Comparison of ENCODE assay signal across 29 cellular contexts in genomic region chr22:50320116-50320515, GRCh38.
"Had no signal": no experiment of that assay in that cellular context is flagged by ENCODE, and none has a peak within 500 bp of the region (broad histone marks: within the 10 kb centered on the region; RNA-seq: fewer than 3 reads in every experiment).

No MANE protein-coding gene starts in this region.

- H3K4me3 Mint-ChIP-seq: activated B cell treated with CpG ODN at 0.5 μM for 24 hours; activated CD4-positive, alpha-beta memory T cell treated with anti-CD3 and anti-CD28 coated beads for 36 hours; activated CD4-positive, alpha-beta T cell treated with anti-CD3 and anti-CD28 coated beads, Interleukin-2, amount 10 ng/mL, durations not matched to agents 7 days and 5 days; activated naive CD8-positive, alpha-beta T cell treated with anti-CD3 and anti-CD28 coated beads, Interleukin-2, amount 50 U/mL, for 24 hours; activated T-cell treated with anti-CD3 and anti-CD28 coated beads, Interleukin-2, amount 50 U/mL, for 4 hours; T-helper 1 cell treated with Interleukin-12 subunit alpha and Interleukin-12 subunit beta and Interleukin-4 antibody, amounts not matched to agents 30 μg/mL and 1 μg/mL, for 36 hours had no signal

- H3K9me3 ChIP-seq: ascending aorta, body of pancreas, MG63, SJSA1 had no signal

- H3K27ac ChIP-seq: ascending aorta, body of pancreas, SJSA1 had no signal

- H3K36me3 Mint-ChIP-seq: activated CD4-positive, alpha-beta memory T cell treated with anti-CD3 and anti-CD28 coated beads for 36 hours; activated naive CD4-positive, alpha-beta T cell treated with anti-CD3 and anti-CD28 coated beads, Interleukin-2, amount 50 U/mL, for 72 hours had no signal

- H3K27ac Mint-ChIP-seq: activated B cell treated with CpG ODN at 0.5 μM for 24 hours; activated CD4-positive, alpha-beta memory T cell treated with anti-CD3 and anti-CD28 coated beads for 36 hours; activated CD4-positive, alpha-beta T cell treated with anti-CD3 and anti-CD28 coated beads, Interleukin-2, amount 10 ng/mL, durations not matched to agents 7 days and 5 days; activated naive CD4-positive, alpha-beta T cell treated with anti-CD3 and anti-CD28 coated beads, Interleukin-2, amount 50 U/mL, for 72 hours; activated naive CD8-positive, alpha-beta T cell treated with anti-CD3 and anti-CD28 coated beads, Interleukin-2, amount 50 U/mL, for 24 hours; T-helper 1 cell treated with Interleukin-12 subunit alpha and Interleukin-12 subunit beta and Interleukin-4 antibody, amounts not matched to agents 30 μg/mL and 1 μg/mL, for 36 hours had no signal

- H3K27me3 Mint-ChIP-seq: activated B cell treated with CpG ODN at 0.5 μM for 24 hours; activated CD4-positive, alpha-beta memory T cell treated with anti-CD3 and anti-CD28 coated beads for 36 hours; activated naive CD8-positive, alpha-beta T cell treated with anti-CD3 and anti-CD28 coated beads, Interleukin-2, amount 50 U/mL, for 24 hours had no signal

- H3K9me3 Mint-ChIP-seq: activated B cell treated with CpG ODN at 0.5 μM for 24 hours; activated CD4-positive, alpha-beta memory T cell treated with anti-CD3 and anti-CD28 coated beads for 36 hours; activated CD4-positive, alpha-beta T cell treated with anti-CD3 and anti-CD28 coated beads, Interleukin-2, amount 10 ng/mL, durations not matched to agents 7 days and 5 days; activated naive CD4-positive, alpha-beta T cell treated with anti-CD3 and anti-CD28 coated beads, Interleukin-2, amount 50 U/mL, for 72 hours; activated naive CD8-positive, alpha-beta T cell treated with anti-CD3 and anti-CD28 coated beads, Interleukin-2, amount 50 U/mL, for 24 hours; activated T-cell treated with anti-CD3 and anti-CD28 coated beads, Interleukin-2, amount 50 U/mL, for 4 hours; T-helper 1 cell treated with Interleukin-12 subunit alpha and Interleukin-12 subunit beta and Interleukin-4 antibody, amounts not matched to agents 30 μg/mL and 1 μg/mL, for 36 hours had no signal

- H3K4me3 ChIP-seq: ascending aorta, body of pancreas, MG63, SJSA1 had no signal

- DNase-seq: activated B cell treated with CpG ODN at 0.5 μM for 24 hours; activated CD4-positive, alpha-beta memory T cell treated with anti-CD3 and anti-CD28 coated beads for 36 hours; activated CD4-positive, alpha-beta T cell treated with anti-CD3 and anti-CD28 coated beads for 1 hour; activated CD4-positive, alpha-beta T cell treated with anti-CD3 and anti-CD28 coated beads, Interleukin-2, amount 10 ng/mL, durations not matched to agents 7 days and 5 days; activated CD8-positive, alpha-beta memory T cell treated with anti-CD3 and anti-CD28 coated beads for 24 hours; activated effector memory CD4-positive, alpha-beta T cell treated with anti-CD3 and anti-CD28 coated beads, Interleukin-2, amount 50 U/mL, for 16 hours; activated naive CD4-positive, alpha-beta T cell treated with Interleukin-2 at 50 U/mL for 16 hours; activated naive CD8-positive, alpha-beta T cell treated with anti-CD3 and anti-CD28 coated beads, Interleukin-2, amount 50 U/mL, for 24 hours; activated T-cell treated with anti-CD3 and anti-CD28 coated beads, Interleukin-2, amount 50 U/mL, for 4 hours; amniotic stem cell; body of pancreas; central memory CD4-positive, alpha-beta T cell; MG63; MV-4-11; NCI-H1092 treated with DMSO at 0.1 percent for 48 hours; NCI-H1417 treated with DMSO at 0.1 percent for 48 hours; NCI-H187; NCI-H2081 treated with DMSO at 0.1 percent for 48 hours; NCI-H2171 treated with DMSO at 0.1 percent for 48 hours; NCI-H226; NCI-H526; NK-92 treated with Interleukin-12 subunit alpha and Interleukin-12 subunit beta, amount 100 ng/mL, for 24 hours; OCI-M1; SHP77 had no signal

- H3K36me3 ChIP-seq: ascending aorta, MG63, SJSA1 had no signal

- H3K27me3 ChIP-seq: ascending aorta, body of pancreas, MG63, SJSA1 had no signal

- FAIRE-seq: bronchial epithelial cell had no signal

- H3K4me1 ChIP-seq: ascending aorta, body of pancreas, SJSA1 had no signal
